In genomic region chr19:35195822-35196221, GRCh38 we compare ENCODE assay signal across 1 cellular context.
TF ChIP-seq lines count a peak whose summit lies in the region.

No MANE protein-coding gene starts in this region.

TF ChIP-seq in GM12878, 131 proteins besides CTCF, POLR2A, EP300 and RAD21:
- TF ChIP-seq HDGF (IDR thresholded peaks at IDR 0.05): no peak
- no peak for TF ChIP-seq ZZZ3 (IDR thresholded peaks at IDR 0.05; ENCODE audit: control insufficient read depth, insufficient read length, low read depth)
- TF ChIP-seq TCF3 (IDR thresholded peaks at IDR 0.05; ENCODE audit: borderline replicate concordance, insufficient read depth, low read depth, low read length): no peak
